1 cellular context compared by ENCODE assay signal in genomic region chr7:139106959-139107358, GRCh38.
TF ChIP-seq lines count a peak whose summit lies in the region.

No MANE protein-coding gene starts in this region.

TF ChIP-seq in WTC11, 78 proteins besides CTCF, POLR2A, EP300 and RAD21 (continued from another document):
- TF ChIP-seq E2F1 (CRISPR knock-in tag; IDR thresholded peaks at IDR 0.05) (no peak), CREB1 (CRISPR knock-in tag; IDR thresholded peaks at IDR 0.05) (no peak), USF2 (CRISPR knock-in tag; IDR thresholded peaks at IDR 0.05) (no peak), EMX1 (CRISPR knock-in tag; IDR thresholded peaks at IDR 0.05) (no peak), ZNF425 (CRISPR knock-in tag; conservative IDR thresholded peaks at IDR 0.05) (no peak), FOXP4 (CRISPR knock-in tag; IDR thresholded peaks at IDR 0.05) (no peak), SMAD4 (CRISPR knock-in tag; IDR thresholded peaks at IDR 0.05) (no peak), E2F5 (CRISPR knock-in tag; IDR thresholded peaks at IDR 0.05) (no peak), OVOL2 (CRISPR knock-in tag; IDR thresholded peaks at IDR 0.05; ENCODE audit: borderline replicate concordance) (no peak), ATF2 (CRISPR knock-in tag; IDR thresholded peaks at IDR 0.05; ENCODE audit: borderline replicate concordance, low read depth) (no peak)
